In genomic region chr11:8584511-8584910, GRCh38 we compare ENCODE assay signal across 1 cellular context.
TF ChIP-seq lines count a peak whose summit lies in the region.

No MANE protein-coding gene starts in this region.

TF ChIP-seq in HepG2, 621 proteins besides CTCF, POLR2A, EP300 and RAD21 (continued from another document):
- TF ChIP-seq NR2F1 (CRISPR knock-in tag; IDR thresholded peaks at IDR 0.05), result peak in 1 of 2 experiments; percentile 40; a peak in 2 of 4 replicates
- TF ChIP-seq SOX6 (IDR thresholded peaks at IDR 0.05), result no peak
- peak; percentile 31; the same call in 1 of the 2 replicates for TF ChIP-seq SOX6 (CRISPR knock-in tag; IDR thresholded peaks at IDR 0.05)
- TF ChIP-seq RFXAP (CRISPR knock-in tag; IDR thresholded peaks at IDR 0.05; ENCODE audit: borderline replicate concordance), result peak; percentile 96
- TF ChIP-seq EED (CRISPR knock-in tag; IDR thresholded peaks at IDR 0.05), result no peak
- peak; percentile 40; the same call in 1 of the 2 replicates for TF ChIP-seq NR2C2 (CRISPR knock-in tag; IDR thresholded peaks at IDR 0.05; ENCODE audit: borderline replicate concordance)
- TF ChIP-seq, protein P1, sequence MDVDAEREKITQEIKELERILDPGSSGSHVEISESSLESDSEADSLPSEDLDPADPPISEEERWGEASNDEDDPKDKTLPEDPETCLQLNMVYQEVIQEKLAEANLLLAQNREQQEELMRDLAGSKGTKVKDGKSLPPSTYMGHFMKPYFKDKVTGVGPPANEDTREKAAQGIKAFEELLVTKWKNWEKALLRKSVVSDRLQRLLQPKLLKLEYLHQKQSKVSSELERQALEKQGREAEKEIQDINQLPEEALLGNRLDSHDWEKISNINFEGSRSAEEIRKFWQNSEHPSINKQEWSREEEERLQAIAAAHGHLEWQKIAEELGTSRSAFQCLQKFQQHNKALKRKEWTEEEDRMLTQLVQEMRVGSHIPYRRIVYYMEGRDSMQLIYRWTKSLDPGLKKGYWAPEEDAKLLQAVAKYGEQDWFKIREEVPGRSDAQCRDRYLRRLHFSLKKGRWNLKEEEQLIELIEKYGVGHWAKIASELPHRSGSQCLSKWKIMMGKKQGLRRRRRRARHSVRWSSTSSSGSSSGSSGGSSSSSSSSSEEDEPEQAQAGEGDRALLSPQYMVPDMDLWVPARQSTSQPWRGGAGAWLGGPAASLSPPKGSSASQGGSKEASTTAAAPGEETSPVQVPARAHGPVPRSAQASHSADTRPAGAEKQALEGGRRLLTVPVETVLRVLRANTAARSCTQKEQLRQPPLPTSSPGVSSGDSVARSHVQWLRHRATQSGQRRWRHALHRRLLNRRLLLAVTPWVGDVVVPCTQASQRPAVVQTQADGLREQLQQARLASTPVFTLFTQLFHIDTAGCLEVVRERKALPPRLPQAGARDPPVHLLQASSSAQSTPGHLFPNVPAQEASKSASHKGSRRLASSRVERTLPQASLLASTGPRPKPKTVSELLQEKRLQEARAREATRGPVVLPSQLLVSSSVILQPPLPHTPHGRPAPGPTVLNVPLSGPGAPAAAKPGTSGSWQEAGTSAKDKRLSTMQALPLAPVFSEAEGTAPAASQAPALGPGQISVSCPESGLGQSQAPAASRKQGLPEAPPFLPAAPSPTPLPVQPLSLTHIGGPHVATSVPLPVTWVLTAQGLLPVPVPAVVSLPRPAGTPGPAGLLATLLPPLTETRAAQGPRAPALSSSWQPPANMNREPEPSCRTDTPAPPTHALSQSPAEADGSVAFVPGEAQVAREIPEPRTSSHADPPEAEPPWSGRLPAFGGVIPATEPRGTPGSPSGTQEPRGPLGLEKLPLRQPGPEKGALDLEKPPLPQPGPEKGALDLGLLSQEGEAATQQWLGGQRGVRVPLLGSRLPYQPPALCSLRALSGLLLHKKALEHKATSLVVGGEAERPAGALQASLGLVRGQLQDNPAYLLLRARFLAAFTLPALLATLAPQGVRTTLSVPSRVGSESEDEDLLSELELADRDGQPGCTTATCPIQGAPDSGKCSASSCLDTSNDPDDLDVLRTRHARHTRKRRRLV (CRISPR knock-in tag; IDR thresholded peaks at IDR 0.05), result no peak
- TF ChIP-seq ZFP36L2 (CRISPR knock-in tag; IDR thresholded peaks at IDR 0.05), result no peak
- no peak for TF ChIP-seq ZSCAN21 (CRISPR knock-in tag; IDR thresholded peaks at IDR 0.05; ENCODE audit: borderline replicate concordance)
- no peak for TF ChIP-seq SKIL (CRISPR knock-in tag; IDR thresholded peaks at IDR 0.05; ENCODE audit: borderline replicate concordance)
- no peak for TF ChIP-seq SCMH1 (CRISPR knock-in tag; IDR thresholded peaks at IDR 0.05; ENCODE audit: borderline replicate concordance)
- TF ChIP-seq CAMTA2 (CRISPR knock-in tag; IDR thresholded peaks at IDR 0.05; ENCODE audit: borderline replicate concordance), result no peak
- no peak for TF ChIP-seq CHCHD3 (CRISPR knock-in tag; IDR thresholded peaks at IDR 0.05)
- TF ChIP-seq ZNF121 (CRISPR knock-in tag; IDR thresholded peaks at IDR 0.05), result no peak
- TF ChIP-seq ZNF547 (CRISPR knock-in tag; IDR thresholded peaks at IDR 0.05), result no peak
- TF ChIP-seq GLI4 (CRISPR knock-in tag; IDR thresholded peaks at IDR 0.05; ENCODE audit: borderline replicate concordance), result no peak
- TF ChIP-seq SSRP1 (CRISPR knock-in tag; IDR thresholded peaks at IDR 0.05), result no peak
- 0 out of 2 replicates have a peak, but pooled peaks have one; percentile 37 for TF ChIP-seq FOXA3 (CRISPR knock-in tag; IDR thresholded peaks at IDR 0.05)
- peak; percentile 85 for TF ChIP-seq RFX5 (IDR thresholded peaks at IDR 0.05; ENCODE audit: low read depth, low read length)
- TF ChIP-seq MAFF (IDR thresholded peaks at IDR 0.05; ENCODE audit: low read depth, low read length), result peak; percentile 69
- no peak for TF ChIP-seq ARHGAP35 (CRISPR knock-in tag; IDR thresholded peaks at IDR 0.05; ENCODE audit: borderline replicate concordance)
- no peak for TF ChIP-seq GATA4 (IDR thresholded peaks at IDR 0.05; ENCODE audit: borderline replicate concordance, low read depth)
- no peak for TF ChIP-seq PCBP1 (IDR thresholded peaks at IDR 0.05; ENCODE audit: borderline replicate concordance, low read depth, low read length)
- TF ChIP-seq GTF2F1 (IDR thresholded peaks at IDR 0.05; ENCODE audit: low read length), result no peak
- TF ChIP-seq ZNF101 (CRISPR knock-in tag; IDR thresholded peaks at IDR 0.05; ENCODE audit: borderline replicate concordance, low read depth), result no peak
- 0 out of 2 replicates have a peak, but pooled peaks have one; percentile 26 for TF ChIP-seq ZFP90 (CRISPR knock-in tag; IDR thresholded peaks at IDR 0.05; ENCODE audit: borderline replicate concordance)
- TF ChIP-seq ATRX (CRISPR knock-in tag; IDR thresholded peaks at IDR 0.05; ENCODE audit: borderline replicate concordance), result no peak
- no peak for TF ChIP-seq SOX13 (IDR thresholded peaks at IDR 0.05)
- peak in 1 of 2 experiments; percentile 46; a peak in 2 of 4 replicates for TF ChIP-seq SOX13 (CRISPR knock-in tag; conservative IDR thresholded peaks at IDR 0.05 in 1 of 2, IDR thresholded peaks at IDR 0.05 in 1 of 2)
- peak; percentile 36; the same call in 1 of the 2 replicates for TF ChIP-seq RXRB (CRISPR knock-in tag; IDR thresholded peaks at IDR 0.05; ENCODE audit: borderline replicate concordance)
- no peak for TF ChIP-seq ZNF792 (CRISPR knock-in tag; IDR thresholded peaks at IDR 0.05)
- TF ChIP-seq ZNF563 (CRISPR knock-in tag; IDR thresholded peaks at IDR 0.05), result no peak
